ENCODE assay signal across 8 cellular contexts in genomic region chr5:13957032-13957645, GRCh38. TPM values are rescaled to one million over a fixed set of nuclear protein-coding genes. Genes with fewer than 3 reads are reported as not detected.
A peak's percentile ranks its signal among the peaks of the same experiment; 100 is the strongest.
DNase-seq lines count a peak whose midpoint lies in the region; ATAC-seq, FAIRE-seq and TF ChIP-seq lines count a peak whose summit lies in the region.

No MANE protein-coding gene starts in this region.

- H3K36me3 Mint-ChIP-seq in CD14-positive monocyte: no peaks in the 10 kb centered on the region
- H3K36me3 Mint-ChIP-seq in activated naive CD4-positive, alpha-beta T cell treated with anti-CD3 and anti-CD28 coated beads, Interleukin-2, amount 10 ng/mL, durations not matched to agents 7 days and 5 days: no peaks in the 10 kb centered on the region

- intact Hi-C loops in CD14-positive monocyte (cut with micrococcal nuclease): no loop called here
- intact Hi-C loops in left cardiac atrium (cut with DNase I): no loop called here

- DNase-seq in CD14-positive monocyte (ENCODE audit: low spot score) (no peak), NCI-H1930 (lab: John Stamatoyannopoulos, UW) (peak; percentile 58 to 82), left cardiac atrium (no peak)
- no peak for DNase-seq in stimulated activated naive CD8-positive, alpha-beta T cell treated with anti-CD3 and anti-CD28 coated beads, Interleukin-15, amount 100 ng/mL, for 72 hours
- no peak for DNase-seq in activated naive CD4-positive, alpha-beta T cell treated with anti-CD3 and anti-CD28 coated beads, Interleukin-2, amount 10 ng/mL, durations not matched to agents 7 days and 5 days

- peak; percentile 96 for ATAC-seq in GM18870 (IDR thresholded peaks at IDR 0.05; ENCODE audit: unreplicated experiment)
- ATAC-seq in HG03064 (IDR thresholded peaks at IDR 0.05; ENCODE audit: low read depth, unreplicated experiment): peak; percentile 93
- peak; percentile 71 to 76 for ATAC-seq in left cardiac atrium
- ATAC-seq in stimulated activated naive CD8-positive, alpha-beta T cell treated with anti-CD3 and anti-CD28 coated beads, Interleukin-15, amount 100 ng/mL, for 72 hours: peak; percentile 61

- CTCF ChIA-PET in activated naive CD4-positive, alpha-beta T cell treated with anti-CD3 and anti-CD28 coated beads, Interleukin-2, amount 10 ng/mL, durations not matched to agents 7 days and 5 days (lab: Charles Lee): no interaction called here

- no peak overlapping the region for H3K4me3 Mint-ChIP-seq in CD14-positive monocyte
- no peak overlapping the region for H3K4me3 Mint-ChIP-seq in stimulated activated naive CD8-positive, alpha-beta T cell treated with anti-CD3 and anti-CD28 coated beads, Interleukin-15, amount 100 ng/mL, for 72 hours
- no peak overlapping the region for H3K4me3 Mint-ChIP-seq in activated naive CD4-positive, alpha-beta T cell treated with anti-CD3 and anti-CD28 coated beads, Interleukin-2, amount 10 ng/mL, durations not matched to agents 7 days and 5 days

- no peaks in the 10 kb centered on the region for H3K4me1 Mint-ChIP-seq in CD14-positive monocyte
- H3K4me1 Mint-ChIP-seq in stimulated activated naive CD8-positive, alpha-beta T cell treated with anti-CD3 and anti-CD28 coated beads, Interleukin-15, amount 100 ng/mL, for 72 hours: no peaks in the 10 kb centered on the region
- H3K4me1 Mint-ChIP-seq in activated naive CD4-positive, alpha-beta T cell treated with anti-CD3 and anti-CD28 coated beads, Interleukin-2, amount 10 ng/mL, durations not matched to agents 7 days and 5 days: no peaks in the 10 kb centered on the region

- H3K27ac Mint-ChIP-seq in CD14-positive monocyte: no peak overlapping the region
- H3K27ac Mint-ChIP-seq in stimulated activated naive CD8-positive, alpha-beta T cell treated with anti-CD3 and anti-CD28 coated beads, Interleukin-15, amount 100 ng/mL, for 72 hours: no peak overlapping the region
- H3K27ac Mint-ChIP-seq in activated naive CD4-positive, alpha-beta T cell treated with anti-CD3 and anti-CD28 coated beads, Interleukin-2, amount 10 ng/mL, durations not matched to agents 7 days and 5 days: no peak overlapping the region

- peaks cover 0 to 8% (median 0%) of the 10 kb centered on the region in 7 donors for H3K9me3 Mint-ChIP-seq in CD14-positive monocyte
- H3K9me3 Mint-ChIP-seq in stimulated activated naive CD8-positive, alpha-beta T cell treated with anti-CD3 and anti-CD28 coated beads, Interleukin-15, amount 100 ng/mL, for 72 hours: no peaks in the 10 kb centered on the region
- H3K9me3 Mint-ChIP-seq in activated naive CD4-positive, alpha-beta T cell treated with anti-CD3 and anti-CD28 coated beads, Interleukin-2, amount 10 ng/mL, durations not matched to agents 7 days and 5 days: no peaks in the 10 kb centered on the region

- FAIRE-seq in TTC549 (lab: Jason Lieb, UNC): peak; percentile 88

- H3K27me3 Mint-ChIP-seq in CD14-positive monocyte (ENCODE audit: low read depth in 3 of 3): peaks cover 0 to 3% (median 3%) of the 10 kb centered on the region in 3 donors
- H3K27me3 Mint-ChIP-seq in stimulated activated naive CD8-positive, alpha-beta T cell treated with anti-CD3 and anti-CD28 coated beads, Interleukin-15, amount 100 ng/mL, for 72 hours: peaks cover 9% of the 10 kb centered on the region
- H3K27me3 Mint-ChIP-seq in activated naive CD4-positive, alpha-beta T cell treated with anti-CD3 and anti-CD28 coated beads, Interleukin-2, amount 10 ng/mL, durations not matched to agents 7 days and 5 days: no peaks in the 10 kb centered on the region

- TF ChIP-seq CTCF in CD14-positive monocyte (IDR thresholded peaks at IDR 0.05): peak; percentile 28

RNA-seq across cellular contexts. Expression of gene DNAH5, which starts 12.7 kb away (rescaled TPM):
- polyA plus RNA-seq in CD14-positive monocyte: not detected
- total RNA-seq in left cardiac atrium: under 1 TPM; 0.24 to 0.34 TPM

Comparison
In these comparisons a context has a peak if more than half of its experiments do, and no peak if none do; other contexts are left out.
1. DNase-seq: peak in NCI-H1930 (2 of 2); none in CD14-positive monocyte (single experiment), left cardiac atrium (single experiment), stimulated activated naive CD8-positive, alpha-beta T cell treated with anti-CD3 and anti-CD28 coated beads, Interleukin-15, amount 100 ng/mL, for 72 hours (0 of 2) and activated naive CD4-positive, alpha-beta T cell treated with anti-CD3 and anti-CD28 coated beads, Interleukin-2, amount 10 ng/mL, durations not matched to agents 7 days and 5 days (single experiment).
2. Peak in every context shown above with its lines, with median percentiles within 50 percentile points of each other: ATAC-seq.